ENCODE assay signal across 8 cellular contexts in the genomic region with DNA sequence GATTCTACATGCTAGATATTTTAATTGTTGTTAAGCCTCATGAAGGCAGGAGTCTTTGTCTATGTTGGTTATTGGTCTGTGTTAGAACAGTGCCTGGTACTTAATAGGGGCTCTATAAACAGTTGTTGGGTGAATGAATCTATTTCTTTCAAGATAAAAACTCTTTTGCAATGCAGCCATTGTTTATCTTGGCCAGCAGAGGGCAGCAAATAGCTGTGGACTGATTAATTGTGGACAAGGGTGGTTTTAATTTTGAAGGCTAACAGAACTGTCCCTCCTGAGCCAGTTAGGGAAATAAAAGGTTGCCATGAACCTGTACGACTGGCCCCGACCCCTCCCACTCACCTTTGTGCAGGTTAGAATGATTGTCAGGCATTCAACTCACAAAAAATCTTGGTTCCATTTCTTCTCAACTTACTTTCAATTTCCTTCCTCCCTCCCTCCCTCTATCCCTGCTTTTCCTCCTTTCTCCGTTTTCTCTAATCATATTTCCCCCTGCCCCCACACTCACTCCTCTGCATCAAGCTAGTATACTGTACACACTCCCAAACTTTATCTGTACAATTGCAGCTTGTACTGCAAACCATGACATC.
A peak's percentile ranks its signal among the peaks of the same experiment; 100 is the strongest.
DNase-seq lines count a peak whose midpoint lies in the region; ATAC-seq and FAIRE-seq lines count a peak whose summit lies in the region.

No MANE protein-coding gene starts in this region.

- WGBS in right cardiac atrium: 2% methylated on average over 3 of the region's 3 CpGs
- 0 to 5% (median 2%) methylated on average over 3 of the region's 3 CpGs for WGBS in small intestine, 3 donors

- FAIRE-seq in small intestine (lab: Jason Lieb, UNC): no peak

- H3K36me3 ChIP-seq in adipocyte (ENCODE audit: control insufficient read depth, insufficient read depth, low read length, severe bottlenecking): peaks cover 1% of the 10 kb centered on the region
- H3K36me3 ChIP-seq in small intestine (ENCODE audit: control insufficient read depth in 2 of 2, insufficient read depth in 2 of 2, low read length in 2 of 2): no peaks in the 10 kb centered on the region

- peak overlapping the region; percentile 51 for H3K9ac ChIP-seq in adipocyte (ENCODE audit: low read length)

- intact Hi-C loops in right cardiac atrium (cut with DNase I): loop anchor here (2.0 to 10.0 kb wide), 5 partner anchors 206 to 342 kb away; no protein-coding TSS in a partner anchor

- H3K4me1 ChIP-seq in adipocyte (ENCODE audit: control insufficient read depth, insufficient read depth, low read length) (peaks cover 21% of the 10 kb centered on the region), right cardiac atrium (ENCODE audit: control insufficient read depth, insufficient read depth, low read length) (peaks cover 7% of the 10 kb centered on the region), small intestine (ENCODE audit: control insufficient read depth in 2 of 2, insufficient read depth in 1 of 2, low read depth in 1 of 2, low read length in 1 of 2) (no peaks in the 10 kb centered on the region)

- no peaks in the 10 kb centered on the region for H3K27me3 ChIP-seq in adipocyte (replicated peaks; ENCODE audit: control insufficient read depth, insufficient read depth, low read length)
- no peaks in the 10 kb centered on the region for H3K27me3 ChIP-seq in right cardiac atrium (ENCODE audit: control insufficient read depth, insufficient read depth)
- H3K27me3 ChIP-seq in small intestine (ENCODE audit: control insufficient read depth in 2 of 2, insufficient read depth in 2 of 2, low read length in 2 of 2): no peaks in the 10 kb centered on the region

- in situ Hi-C loops in G401 (cut with HindIII; ENCODE audit: low sequenced_read_pairs): no loop called here

- DNase-seq in G401 (ENCODE audit: low spot score) (peak; percentile 69), Kasumi-1 (lab: John Stamatoyannopoulos, UW) (peak; percentile 59 to 68), RPMI8226 (peak; percentile 10), adipocyte (ENCODE audit: low read depth) (peak; percentile 81), right cardiac atrium (peak in 2 of 3 donors; percentile 28 to 53), small intestine (peak; percentile 47), HuH-7.5 (ENCODE audit: low spot score) (no peak)

- ATAC-seq in right cardiac atrium: peak in 1 of 2 donors; percentile 20
- no peak for ATAC-seq in HG03460 (IDR thresholded peaks at IDR 0.05; ENCODE audit: unreplicated experiment)

- peak overlapping the region; percentile 51 for H3K4me3 ChIP-seq in adipocyte (ENCODE audit: low read length)
- H3K4me3 ChIP-seq in right cardiac atrium (ENCODE audit: low read length): no peak overlapping the region
- H3K4me3 ChIP-seq in small intestine (ENCODE audit: low read depth in 1 of 2, low read length in 2 of 2): peak overlapping the region in 1 of 2 donors; percentile 28

- H3K27ac ChIP-seq in right cardiac atrium (ENCODE audit: low read length) (no peak overlapping the region), small intestine (ENCODE audit: low read depth in 1 of 2, low read length in 1 of 2) (no peak overlapping the region)

- no peaks in the 10 kb centered on the region for H3K9me3 ChIP-seq in adipocyte (ENCODE audit: control insufficient read depth, low read length)
- no peaks in the 10 kb centered on the region for H3K9me3 ChIP-seq in right cardiac atrium (ENCODE audit: control insufficient read depth, low read length)
- no peaks in the 10 kb centered on the region for H3K9me3 ChIP-seq in small intestine (ENCODE audit: control insufficient read depth, low read depth)
